Comparison of ENCODE assay signal across 18 cellular contexts in the genomic region with DNA sequence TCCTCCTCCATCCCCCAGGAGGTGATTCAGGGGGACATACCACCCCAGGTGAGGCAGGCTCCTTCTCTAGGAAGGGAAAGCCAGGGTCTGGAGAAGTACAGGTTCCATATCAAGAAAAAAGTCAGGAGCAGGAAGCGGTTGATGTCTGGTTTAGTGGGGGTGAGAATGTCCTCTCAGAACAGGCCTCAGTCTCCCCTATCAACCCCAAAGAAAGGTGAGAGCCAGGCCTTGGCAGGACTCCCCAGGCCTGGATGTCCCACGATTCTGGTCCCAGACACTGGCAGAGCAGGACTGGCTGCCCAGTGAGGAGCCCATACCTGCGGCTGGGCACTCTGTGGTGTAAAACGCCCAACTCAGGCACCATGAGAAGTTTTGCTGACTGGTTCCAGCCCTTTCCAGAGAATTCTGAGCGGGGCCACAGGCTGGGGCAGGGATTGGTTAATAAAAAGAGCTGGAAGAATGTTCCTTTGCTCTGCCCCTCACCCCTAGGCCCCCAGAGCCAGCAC. TPM values are rescaled to one million over a fixed set of nuclear protein-coding genes. Genes with fewer than 3 reads are reported as not detected.
"Had no signal": no experiment of that assay in that cellular context is flagged by ENCODE, and none has a peak within 500 bp of the region (broad histone marks: within the 10 kb centered on the region; RNA-seq: fewer than 3 reads in every experiment).

No MANE protein-coding gene starts in this region.

- H3K9me3 Mint-ChIP-seq: activated CD4-positive, alpha-beta memory T cell treated with anti-CD3 and anti-CD28 coated beads for 36 hours; activated naive CD8-positive, alpha-beta T cell treated with anti-CD3 and anti-CD28 coated beads for 36 hours; dendritic cell treated with granulocyte-macrophage colony-stimulating factor and Interleukin-4, amounts not matched to agents 40 ng/mL and 50 ng/mL, for 4 days; naive thymus-derived CD8-positive, alpha-beta T cell; T-helper 1 cell treated with Interleukin-12 subunit alpha and Interleukin-12 subunit beta and Interleukin-4 antibody, amounts not matched to agents 30 μg/mL and 1 μg/mL, for 36 hours had no signal

- H3K4me3 ChIP-seq: prostate gland, suprapubic skin had no signal

- H3K36me3 ChIP-seq: brain microvascular endothelial cell, prostate gland, suprapubic skin had no signal

- H3K36me3 Mint-ChIP-seq: activated CD4-positive, alpha-beta memory T cell treated with anti-CD3 and anti-CD28 coated beads for 36 hours; activated naive CD8-positive, alpha-beta T cell treated with anti-CD3 and anti-CD28 coated beads for 36 hours; naive thymus-derived CD8-positive, alpha-beta T cell had no signal

- H3K27me3 ChIP-seq: brain microvascular endothelial cell, suprapubic skin had no signal

- DNase-seq: activated CD4-positive, alpha-beta memory T cell treated with anti-CD3 and anti-CD28 coated beads for 36 hours; activated CD4-positive, alpha-beta T cell treated with anti-CD3 and anti-CD28 coated beads for 36 hours; activated gamma-delta T cell treated with Interleukin-2 at 50 U/mL for 16 hours; activated naive CD8-positive, alpha-beta T cell treated with anti-CD3 and anti-CD28 coated beads for 36 hours; brain microvascular endothelial cell; cerebellar nuclear complex; erythroblast; naive thymus-derived CD8-positive, alpha-beta T cell; right cardiac atrium; small intestine; stimulated activated CD4-positive, alpha-beta T cell treated with anti-CD3 and anti-CD28 coated beads, Interleukin-4, amount 100 ng/mL, for 4 hours; stimulated activated CD8-positive, alpha-beta memory T cell treated with anti-CD3 and anti-CD28 coated beads, Interleukin-4, amount 100 ng/mL, for 48 hours; stimulated activated naive CD4-positive, alpha-beta T cell treated with Interleukin-2 at 50 U/mL for 16 hours had no signal

- H3K4me1 ChIP-seq: prostate gland, suprapubic skin had no signal

- H3K4me3 Mint-ChIP-seq: activated CD4-positive, alpha-beta memory T cell treated with anti-CD3 and anti-CD28 coated beads for 36 hours; activated CD4-positive, alpha-beta T cell treated with anti-CD3 and anti-CD28 coated beads for 36 hours; activated naive CD8-positive, alpha-beta T cell treated with anti-CD3 and anti-CD28 coated beads for 36 hours; dendritic cell treated with granulocyte-macrophage colony-stimulating factor and Interleukin-4, amounts not matched to agents 40 ng/mL and 50 ng/mL, for 4 days; naive thymus-derived CD8-positive, alpha-beta T cell; T-helper 1 cell treated with Interleukin-12 subunit alpha and Interleukin-12 subunit beta and Interleukin-4 antibody, amounts not matched to agents 30 μg/mL and 1 μg/mL, for 36 hours had no signal

- H3K9me3 ChIP-seq: prostate gland, suprapubic skin had no signal

- H3K27ac ChIP-seq: brain microvascular endothelial cell, prostate gland, suprapubic skin had no signal

- H3K4me1 Mint-ChIP-seq: activated CD4-positive, alpha-beta T cell treated with anti-CD3 and anti-CD28 coated beads for 36 hours; activated naive CD8-positive, alpha-beta T cell treated with anti-CD3 and anti-CD28 coated beads for 36 hours; naive thymus-derived CD8-positive, alpha-beta T cell had no signal

- H3K27ac Mint-ChIP-seq: activated CD4-positive, alpha-beta memory T cell treated with anti-CD3 and anti-CD28 coated beads for 36 hours; activated CD4-positive, alpha-beta T cell treated with anti-CD3 and anti-CD28 coated beads for 36 hours; activated naive CD8-positive, alpha-beta T cell treated with anti-CD3 and anti-CD28 coated beads for 36 hours; dendritic cell treated with granulocyte-macrophage colony-stimulating factor and Interleukin-4, amounts not matched to agents 40 ng/mL and 50 ng/mL, for 4 days; naive thymus-derived CD8-positive, alpha-beta T cell; T-helper 1 cell treated with Interleukin-12 subunit alpha and Interleukin-12 subunit beta and Interleukin-4 antibody, amounts not matched to agents 30 μg/mL and 1 μg/mL, for 36 hours had no signal

- ATAC-seq: activated CD4-positive, alpha-beta T cell treated with anti-CD3 and anti-CD28 coated beads for 36 hours; naive thymus-derived CD8-positive, alpha-beta T cell; right cardiac atrium had no signal

RNA-seq across cellular contexts. Expression of a gene that starts 13.3 kb away (rescaled TPM):
- total RNA-seq: activated naive CD8-positive, alpha-beta T cell treated with anti-CD3 and anti-CD28 coated beads for 36 hours; lung microvascular endothelial cell had no signal
- polyA plus RNA-seq: naive thymus-derived CD8-positive, alpha-beta T cell had no signal
